Comparison of ENCODE assay signal across 18 cellular contexts in the genomic region with DNA sequence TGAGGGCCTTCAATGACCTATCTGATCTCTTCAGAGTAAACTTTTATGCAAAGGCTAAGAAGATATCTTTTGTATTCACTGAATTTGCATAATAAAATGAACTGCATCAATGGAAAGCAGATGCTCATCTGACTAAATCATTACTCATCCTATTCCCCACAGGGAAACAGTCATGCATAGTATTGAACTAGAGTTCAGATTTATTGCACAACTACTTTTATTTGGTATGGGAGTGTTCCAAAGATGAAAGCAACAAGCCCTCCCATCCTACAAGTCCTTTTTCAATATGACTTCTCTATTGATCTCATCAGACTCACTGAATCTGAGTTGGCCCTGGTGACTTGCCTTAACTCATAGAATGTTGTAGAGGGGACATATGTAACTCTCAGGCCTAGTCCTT.
DNase-seq lines count a peak whose midpoint lies in the region; ATAC-seq and TF ChIP-seq lines count a peak whose summit lies in the region.
"Had no signal": no experiment of that assay in that cellular context is flagged by ENCODE, and none has a peak within 500 bp of the region (broad histone marks: within the 10 kb centered on the region; RNA-seq: fewer than 3 reads in every experiment).

No MANE protein-coding gene starts in this region.

- no peaks in the 10 kb centered on the region for H3K9me3 Mint-ChIP-seq in nephron progenitor cell
- H3K9me3 Mint-ChIP-seq: dendritic cell treated with granulocyte-macrophage colony-stimulating factor and Interleukin-4, amounts not matched to agents 40 ng/mL and 50 ng/mL, for 4 days; GM23338; T-helper 2 cell treated with Interferon-gamma antibody and Interleukin-4, amounts not matched to agents 5 μg/mL and 100 μg/mL, for 36 hours had no signal

- intact Hi-C loops in tibial artery (cut with DNase I; ENCODE audit: low total_unique reads): no loop called here

- peak overlapping the region; percentile 13 to 62 for H3K18ac ChIP-seq in mesenchymal stem cell (ENCODE audit: low read depth in 1 of 2, low read length in 2 of 2)

- no peaks in the 10 kb centered on the region for H3K36me3 Mint-ChIP-seq in nephron progenitor cell (ENCODE audit: low read depth)

- no peaks in the 10 kb centered on the region for H3K79me1 ChIP-seq in mesenchymal stem cell (replicated peaks; ENCODE audit: low read length, poor library complexity, severe bottlenecking)

- peak overlapping the region; percentile 86 for H3K9ac ChIP-seq in mesenchymal stem cell (ENCODE audit: low read length)

- peak; percentile 90 for DNase-seq in BJ (ENCODE audit: low read depth)
- DNase-seq in LHCN-M2 (ENCODE audit: low read depth): peak; percentile 96
- peak; percentile 82 for DNase-seq in dedifferentiated amniotic fluid mesenchymal stem cell (ENCODE audit: extremely low spot score)
- DNase-seq in mesenchymal stem cell: peak; percentile 63
- no peak for DNase-seq in tibial artery
- no peak for DNase-seq in nephron progenitor cell
- DNase-seq: activated CD8-positive, alpha-beta memory T cell treated with anti-CD3 and anti-CD28 coated beads, Interleukin-2, amount 50 U/mL, for 4 hours; DMS79; islet precursor cell; NCI-H1048; NK-92 treated with Interleukin-12 subunit alpha and Interleukin-12 subunit beta, amount 100 ng/mL, for 24 hours; ovary; transverse colon had no signal

- no peak overlapping the region for H4K8ac ChIP-seq in mesenchymal stem cell (ENCODE audit: low read length)

- POLR2A ChIA-PET in BJ (lab: Charles Lee): interaction anchor here (0.6 kb wide), 2 partner anchors 159 to 312 kb away, joined by 3 to 4 read pairs; no protein-coding TSS in a partner anchor

- H3K4me3 Mint-ChIP-seq in nephron progenitor cell: no peak overlapping the region
- H3K4me3 Mint-ChIP-seq: dendritic cell treated with granulocyte-macrophage colony-stimulating factor and Interleukin-4, amounts not matched to agents 40 ng/mL and 50 ng/mL, for 4 days; GM23338; T-helper 2 cell treated with Interferon-gamma antibody and Interleukin-4, amounts not matched to agents 5 μg/mL and 100 μg/mL, for 36 hours had no signal

- no peak overlapping the region for H3K4ac ChIP-seq in mesenchymal stem cell (ENCODE audit: low read depth in 1 of 2, low read length in 2 of 2)

- H3K27me3 ChIP-seq in BJ (ENCODE audit: control insufficient read depth, insufficient read depth, low read length) (no peaks in the 10 kb centered on the region), mesenchymal stem cell (ENCODE audit: control insufficient read depth in 1 of 2, insufficient read depth in 1 of 2, low read length in 2 of 2) (no peaks in the 10 kb centered on the region), tibial artery (no peaks in the 10 kb centered on the region)
- H3K27me3 ChIP-seq: ovary, transverse colon had no signal

- TF ChIP-seq CTCF in BJ (IDR thresholded peaks at IDR 0.05; ENCODE audit: insufficient read depth, low read depth, low read length) (no peak), tibial artery (IDR thresholded peaks at IDR 0.05) (no peak), nephron progenitor cell (IDR thresholded peaks at IDR 0.05) (no peak)

- H3K9me3 ChIP-seq in mesenchymal stem cell (ENCODE audit: control insufficient read depth, low read length) (no peaks in the 10 kb centered on the region), tibial artery (no peaks in the 10 kb centered on the region)
- H3K9me3 ChIP-seq: ovary, transverse colon had no signal

- no peak overlapping the region for H3K14ac ChIP-seq in mesenchymal stem cell (ENCODE audit: low read length in 2 of 2)

- no peaks in the 10 kb centered on the region for H3K4me1 Mint-ChIP-seq in nephron progenitor cell
- H3K4me1 Mint-ChIP-seq: GM23338 had no signal

- H3K4me2 ChIP-seq in mesenchymal stem cell (ENCODE audit: low read length, poor library complexity, severe bottlenecking): no peak overlapping the region
- H3K4me2 ChIP-seq: GM23338 had no signal

- no peak overlapping the region for H2BK5ac ChIP-seq in mesenchymal stem cell (ENCODE audit: low read depth, low read length, poor library complexity, severe bottlenecking)

- H2BK15ac ChIP-seq in mesenchymal stem cell (ENCODE audit: low read depth, poor library complexity, severe bottlenecking): no peak overlapping the region

- CTCF ChIA-PET in BJ (lab: Yijun Ruan, JAX): interaction anchor here (0.5 kb wide), 1 partner anchor 167 kb away, joined by 4 read pairs; no protein-coding TSS in a partner anchor

- H3K23ac ChIP-seq in mesenchymal stem cell (ENCODE audit: low read length in 2 of 2): no peak overlapping the region

- no peaks in the 10 kb centered on the region for H3K27me3 Mint-ChIP-seq in nephron progenitor cell (ENCODE audit: low read depth, poor library complexity)
- H3K27me3 Mint-ChIP-seq: dendritic cell treated with granulocyte-macrophage colony-stimulating factor and Interleukin-4, amounts not matched to agents 40 ng/mL and 50 ng/mL, for 4 days had no signal

- H2AK5ac ChIP-seq in mesenchymal stem cell (ENCODE audit: low read length, severe bottlenecking): no peak overlapping the region

- ATAC-seq in HG02852 (IDR thresholded peaks at IDR 0.05; ENCODE audit: unreplicated experiment) (no peak), GM19023 (IDR thresholded peaks at IDR 0.05; ENCODE audit: unreplicated experiment) (no peak)
- ATAC-seq: GM23338 had no signal

- no peak overlapping the region for H3K4me3 ChIP-seq in BJ (ENCODE audit: low read depth, low read length)
- H3K4me3 ChIP-seq in mesenchymal stem cell (ENCODE audit: insufficient read depth in 1 of 2, low read depth in 1 of 2, low read length in 2 of 2): peak overlapping the region in 1 of 2 experiments; percentile 78
- no peak overlapping the region for H3K4me3 ChIP-seq in tibial artery
- H3K4me3 ChIP-seq: GM23338, ovary, transverse colon had no signal

- H3K36me3 ChIP-seq in BJ (ENCODE audit: control insufficient read depth, insufficient read depth, low read length) (no peaks in the 10 kb centered on the region), mesenchymal stem cell (ENCODE audit: control insufficient read depth in 1 of 2, insufficient read depth in 2 of 2, low read depth in 1 of 2, low read length in 2 of 2) (no peaks in the 10 kb centered on the region), tibial artery (no peaks in the 10 kb centered on the region)
- H3K36me3 ChIP-seq: ovary, transverse colon had no signal

- no peak overlapping the region for H2BK120ac ChIP-seq in mesenchymal stem cell (ENCODE audit: low read depth, low read length)

- peak overlapping the region in 1 of 2 experiments; percentile 39 for H2BK12ac ChIP-seq in mesenchymal stem cell (ENCODE audit: low read length in 2 of 2)

- no peak overlapping the region for H3K27ac Mint-ChIP-seq in nephron progenitor cell
- H3K27ac Mint-ChIP-seq: dendritic cell treated with granulocyte-macrophage colony-stimulating factor and Interleukin-4, amounts not matched to agents 40 ng/mL and 50 ng/mL, for 4 days; GM23338; T-helper 2 cell treated with Interferon-gamma antibody and Interleukin-4, amounts not matched to agents 5 μg/mL and 100 μg/mL, for 36 hours had no signal

- H2AFZ ChIP-seq in mesenchymal stem cell (ENCODE audit: low read depth, low read length): no peak overlapping the region
- H2AFZ ChIP-seq: GM23338 had no signal

- no peak overlapping the region for H4K91ac ChIP-seq in mesenchymal stem cell (ENCODE audit: low read length)

- H3K27ac ChIP-seq in mesenchymal stem cell (ENCODE audit: low read length, poor library complexity, severe bottlenecking) (peak overlapping the region; percentile 18), tibial artery (no peak overlapping the region)
- H3K27ac ChIP-seq: ovary, transverse colon had no signal

- H3K4me1 ChIP-seq in mesenchymal stem cell (ENCODE audit: control insufficient read depth, insufficient read depth, low read depth, low read length) (no peaks in the 10 kb centered on the region), tibial artery (no peaks in the 10 kb centered on the region)
- H3K4me1 ChIP-seq: transverse colon had no signal

Comparison
In these comparisons a context has a peak if more than half of its experiments do, and no peak if none do; other contexts are left out.
1. DNase-seq: peak in BJ (single experiment), LHCN-M2 (single experiment), dedifferentiated amniotic fluid mesenchymal stem cell (single experiment) and mesenchymal stem cell (single experiment); none in tibial artery (0 of 2) and nephron progenitor cell (single experiment).